Comparison of ENCODE assay signal across 9 cellular contexts in genomic region chr7:1593091-1593866, GRCh38. TPM values are rescaled to one million over a fixed set of nuclear protein-coding genes. Genes with fewer than 3 reads are reported as not detected.
DNase-seq lines count a peak whose midpoint lies in the region; ATAC-seq and TF ChIP-seq lines count a peak whose summit lies in the region.
"Had no signal": no experiment of that assay in that cellular context is flagged by ENCODE, and none has a peak within 500 bp of the region (broad histone marks: within the 10 kb centered on the region; RNA-seq: fewer than 3 reads in every experiment).

No MANE protein-coding gene starts in this region.

- no peak overlapping the region for H3K4me3 ChIP-seq in epithelial cell of proximal tubule (ENCODE audit: low read depth, low read length)

- peak; percentile 35 for TF ChIP-seq CTCF in epithelial cell of proximal tubule (conservative IDR thresholded peaks at IDR 0.05; ENCODE audit: low read depth, low read length)

- peak; percentile 68 for DNase-seq in 8988T
- DNase-seq in EH (ENCODE audit: low read depth): peak; percentile 15
- DNase-seq in RKO (ENCODE audit: low spot score): peak; percentile 14
- DNase-seq in epithelial cell of proximal tubule (ENCODE audit: low read depth): no peak
- no peak for DNase-seq in hypothalamus (lab: John Stamatoyannopoulos, UW)
- DNase-seq in midbrain (lab: John Stamatoyannopoulos, UW): no peak
- DNase-seq: NCI-H187 had no signal

- no peak for ATAC-seq in GM21381 (IDR thresholded peaks at IDR 0.05; ENCODE audit: unreplicated experiment)
- ATAC-seq in HG02623 (IDR thresholded peaks at IDR 0.05; ENCODE audit: unreplicated experiment): no peak

RNA-seq across cellular contexts. Expression of gene PSMG3, which starts 23.4 kb away (rescaled TPM):
- 55.4 and 84.0 TPM in 2 replicates for total RNA-seq in epithelial cell of proximal tubule

RNA-seq across cellular contexts. Expression of gene TMEM184A, which starts 37.3 kb away (rescaled TPM):
- total RNA-seq in epithelial cell of proximal tubule: 2.2 and 3.6 TPM in 2 replicates

Comparison
In these comparisons a context has a peak if more than half of its experiments do, and no peak if none do; other contexts are left out.
1. DNase-seq: peak in 8988T (single experiment), EH (single experiment) and RKO (single experiment); none in epithelial cell of proximal tubule (single experiment), hypothalamus (0 of 51) and midbrain (single experiment).